12 cellular contexts compared by ENCODE assay signal in genomic region chr11:129277216-129277838, GRCh38.
DNase-seq lines count a peak whose midpoint lies in the region; ATAC-seq and TF ChIP-seq lines count a peak whose summit lies in the region.
"Had no signal": no experiment of that assay in that cellular context is flagged by ENCODE, and none has a peak within 500 bp of the region (broad histone marks: within the 10 kb centered on the region; RNA-seq: fewer than 3 reads in every experiment).

No MANE protein-coding gene starts in this region.

- H3K36me3 Mint-ChIP-seq in activated naive CD8-positive, alpha-beta T cell treated with anti-CD3 and anti-CD28 coated beads, Interleukin-2, amount 50 U/mL, for 24 hours (ENCODE audit: low read depth): peaks cover 2% of the 10 kb centered on the region

- no peak for DNase-seq in activated naive CD8-positive, alpha-beta T cell treated with anti-CD3 and anti-CD28 coated beads, Interleukin-2, amount 50 U/mL, for 24 hours
- DNase-seq in hypothalamus (lab: John Stamatoyannopoulos, UW): no peak
- DNase-seq in vagina (ENCODE audit: extremely low spot score in 2 of 2): no peak
- DNase-seq in ureter (ENCODE audit: low spot score): no peak
- DNase-seq: DMS79; effector memory CD4-positive, alpha-beta T cell; NCI-H2171 had no signal

- no peaks in the 10 kb centered on the region for H3K36me3 ChIP-seq in BLaER1
- no peaks in the 10 kb centered on the region for H3K36me3 ChIP-seq in HEK293 (ENCODE audit: control insufficient read depth in 2 of 2, insufficient read depth in 1 of 2, low read length in 2 of 2)
- no peaks in the 10 kb centered on the region for H3K36me3 ChIP-seq in liver (ENCODE audit: control insufficient read depth in 4 of 4, insufficient read depth in 3 of 4, low read depth in 1 of 4, low read length in 3 of 4)
- H3K36me3 ChIP-seq in vagina: no peaks in the 10 kb centered on the region

- no peaks in the 10 kb centered on the region for H3K9me3 Mint-ChIP-seq in activated naive CD8-positive, alpha-beta T cell treated with anti-CD3 and anti-CD28 coated beads, Interleukin-2, amount 50 U/mL, for 24 hours

- H4K20me1 ChIP-seq in BLaER1: peaks cover 53% of the 10 kb centered on the region

- TF ChIP-seq CTCF in HEK293 (tag by site-specific recombination; IDR thresholded peaks at IDR 0.05): no peak
- no peak for TF ChIP-seq CTCF in liver (IDR thresholded peaks at IDR 0.05; ENCODE audit: low read depth, low read length, missing input control)
- no peak for TF ChIP-seq CTCF in vagina (IDR thresholded peaks at IDR 0.05)

- H3K27me3 Mint-ChIP-seq in activated naive CD8-positive, alpha-beta T cell treated with anti-CD3 and anti-CD28 coated beads, Interleukin-2, amount 50 U/mL, for 24 hours: peaks cover 20% of the 10 kb centered on the region

- H3K4me2 ChIP-seq in BLaER1: peak overlapping the region; percentile 70

- CTCF ChIA-PET in HEK293 (lab: Yijun Ruan, JAX): interaction anchor here (0.6 to 1.5 kb wide), 7 partner anchors 15 to 159 kb away, joined by 3 to 4 read pairs (median 3); no protein-coding TSS in a partner anchor

- H3K27ac ChIP-seq in BLaER1: no peak overlapping the region
- H3K27ac ChIP-seq in HEK293 (ENCODE audit: extremely low read depth, low read depth, low read length): no peak overlapping the region
- no peak overlapping the region for H3K27ac ChIP-seq in liver (ENCODE audit: low read depth in 1 of 2, low read length in 2 of 2)
- H3K27ac ChIP-seq in vagina: no peak overlapping the region

- no peak for TF ChIP-seq POLR2A in vagina (IDR thresholded peaks at IDR 0.05)

- 62% methylated on average over 7 of the region's 7 CpGs for WGBS in liver

- no peak for TF ChIP-seq RAD21 in liver (IDR thresholded peaks at IDR 0.05)

- H3K27me3 ChIP-seq in BLaER1 (no peaks in the 10 kb centered on the region), liver (ENCODE audit: control insufficient read depth in 4 of 4, insufficient read depth in 4 of 4, low read length in 3 of 4) (no peaks in the 10 kb centered on the region), vagina (no peaks in the 10 kb centered on the region)

- POLR2A ChIA-PET in HEK293 (lab: Yijun Ruan, JAX): no interaction called here

- intact Hi-C loops in vagina (cut with DNase I): no loop called here

- H3K9ac ChIP-seq in BLaER1 (no peak overlapping the region), liver (ENCODE audit: low read depth in 1 of 2, low read length in 2 of 2) (no peak overlapping the region)

- ATAC-seq in activated naive CD8-positive, alpha-beta T cell treated with anti-CD3 and anti-CD28 coated beads, Interleukin-2, amount 50 U/mL, for 24 hours: no peak
- no peak for ATAC-seq in HG02852 (IDR thresholded peaks at IDR 0.05; ENCODE audit: unreplicated experiment)
- ATAC-seq: sciatic nerve had no signal

- H3K9me3 ChIP-seq in BLaER1: peaks cover 5% of the 10 kb centered on the region; the same call in 1 of the 2 replicates
- H3K9me3 ChIP-seq in HEK293 (ENCODE audit: control insufficient read depth, insufficient read depth, low read depth, low read length): no peaks in the 10 kb centered on the region
- H3K9me3 ChIP-seq in liver (ENCODE audit: control insufficient read depth in 4 of 4, low read length in 3 of 4): no peaks in the 10 kb centered on the region
- no peaks in the 10 kb centered on the region for H3K9me3 ChIP-seq in vagina

- H3K4me3 ChIP-seq in BLaER1 (peak overlapping the region; percentile 72; the same call in 1 of the 2 replicates), HEK293 (ENCODE audit: low read depth, low read length) (no peak overlapping the region; the same call in 1 of the 2 replicates), liver (ENCODE audit: low read depth in 1 of 3, low read length in 3 of 3) (peak overlapping the region in 1 of 3 donors; percentile 16), vagina (no peak overlapping the region)

- H3K4me1 ChIP-seq in BLaER1 (peaks cover 60% of the 10 kb centered on the region), HEK293 (ENCODE audit: control insufficient read depth, insufficient read depth, low read length) (peaks cover 20% of the 10 kb centered on the region), liver (ENCODE audit: control insufficient read depth in 4 of 4, insufficient read depth in 4 of 4, low read length in 3 of 4) (peaks cover 11 to 70% (median 57%) of the 10 kb centered on the region in 4 donors), vagina (peaks cover 61% of the 10 kb centered on the region)

- peaks cover 27% of the 10 kb centered on the region for H3K4me1 Mint-ChIP-seq in activated naive CD8-positive, alpha-beta T cell treated with anti-CD3 and anti-CD28 coated beads, Interleukin-2, amount 50 U/mL, for 24 hours

- H3K4me3 Mint-ChIP-seq in activated naive CD8-positive, alpha-beta T cell treated with anti-CD3 and anti-CD28 coated beads, Interleukin-2, amount 50 U/mL, for 24 hours: peak overlapping the region; percentile 83

- no peak overlapping the region for H3K27ac Mint-ChIP-seq in activated naive CD8-positive, alpha-beta T cell treated with anti-CD3 and anti-CD28 coated beads, Interleukin-2, amount 50 U/mL, for 24 hours

TF ChIP-seq in HEK293, 187 proteins besides CTCF, POLR2A, EP300 and RAD21 (continues in another document):
- TF ChIP-seq BCL6B (tag by site-specific recombination; IDR thresholded peaks at IDR 0.05): peak; percentile 65; the same call in 1 of the 2 replicates

TF ChIP-seq in liver, 16 proteins besides CTCF, POLR2A, EP300 and RAD21:
- TF ChIP-seq REST (IDR thresholded peaks at IDR 0.05) (peak; percentile 93), GABPA (IDR thresholded peaks at IDR 0.05 in 1 of 2, conservative IDR thresholded peaks at IDR 0.05 in 1 of 2) (no peak)
